ENCODE assay signal across 15 cellular contexts in genomic region chr10:70417568-70417967, GRCh38. TPM values are rescaled to one million over a fixed set of nuclear protein-coding genes. Genes with fewer than 3 reads are reported as not detected.
DNase-seq lines count a peak whose midpoint lies in the region; ATAC-seq and TF ChIP-seq lines count a peak whose summit lies in the region.
"Had no signal": no experiment of that assay in that cellular context is flagged by ENCODE, and none has a peak within 500 bp of the region (broad histone marks: within the 10 kb centered on the region; RNA-seq: fewer than 3 reads in every experiment).

No MANE protein-coding gene starts in this region.

- H4K20me1 ChIP-seq in PC-3 (ENCODE audit: low read length): peaks cover 10% of the 10 kb centered on the region; the same call in 1 of the 2 replicates

- H3K9ac ChIP-seq in PC-3 (ENCODE audit: low read length): no peak overlapping the region
- H3K9ac ChIP-seq: KMS-11 had no signal

- peaks cover 40% of the 10 kb centered on the region for H3K4me1 Mint-ChIP-seq in activated T-cell treated with anti-CD3 and anti-CD28 coated beads, Interleukin-2, amount 50 U/mL, for 4 hours (ENCODE audit: low read depth)
- H3K4me1 Mint-ChIP-seq in stimulated activated naive CD8-positive, alpha-beta T cell treated with anti-CD3 and anti-CD28 coated beads, Interleukin-15, Interleukin-2, amounts not matched to agents 100 ng/mL and 50 ng/mL, for 24 hours (ENCODE audit: low read depth): peaks cover 38% of the 10 kb centered on the region

- H3K36me3 Mint-ChIP-seq in activated T-cell treated with anti-CD3 and anti-CD28 coated beads, Interleukin-2, amount 50 U/mL, for 4 hours (ENCODE audit: insufficient read depth): peaks cover 21% of the 10 kb centered on the region
- peaks cover 23% of the 10 kb centered on the region for H3K36me3 Mint-ChIP-seq in stimulated activated naive CD8-positive, alpha-beta T cell treated with anti-CD3 and anti-CD28 coated beads, Interleukin-15, Interleukin-2, amounts not matched to agents 100 ng/mL and 50 ng/mL, for 24 hours (ENCODE audit: low read depth)

- H3K79me2 ChIP-seq in PC-3 (ENCODE audit: low read length): peaks cover 52% of the 10 kb centered on the region

- ATAC-seq in activated T-cell treated with anti-CD3 and anti-CD28 coated beads, Interleukin-2, amount 50 U/mL, for 4 hours: peak; percentile 79 to 81
- peak; percentile 29 for ATAC-seq in PC-3
- no peak for ATAC-seq in GM19463 (IDR thresholded peaks at IDR 0.05; ENCODE audit: unreplicated experiment)
- no peak for ATAC-seq in GM21723 (IDR thresholded peaks at IDR 0.05; ENCODE audit: unreplicated experiment)
- ATAC-seq: T-helper 17 cell had no signal

- no peaks in the 10 kb centered on the region for H3K9me3 Mint-ChIP-seq in activated T-cell treated with anti-CD3 and anti-CD28 coated beads, Interleukin-2, amount 50 U/mL, for 4 hours
- no peaks in the 10 kb centered on the region for H3K9me3 Mint-ChIP-seq in stimulated activated naive CD8-positive, alpha-beta T cell treated with anti-CD3 and anti-CD28 coated beads, Interleukin-15, Interleukin-2, amounts not matched to agents 100 ng/mL and 50 ng/mL, for 24 hours
- H3K9me3 Mint-ChIP-seq: activated B cell treated with CpG ODN at 0.5 μM for 24 hours had no signal

- intact Hi-C loops in PC-3 (cut with micrococcal nuclease): no loop called here

- H3K9me2 ChIP-seq in PC-3 (replicated peaks; ENCODE audit: low read length): 0 out of 2 replicates have a peak, but pooled peaks cover 3% of the 10 kb centered on the region

- BruUV-seq in PC-3 (replicated peaks; lab: Mats Ljungman, UMichigan): no TSS peak

- H2AFZ ChIP-seq in PC-3 (ENCODE audit: low read length): no peak overlapping the region

- no peak for DNase-seq in activated T-cell treated with anti-CD3 and anti-CD28 coated beads, Interleukin-2, amount 50 U/mL, for 4 hours
- DNase-seq in activated T-cell treated with anti-CD3 and anti-CD28 coated beads, Interleukin-2, amount 50 U/mL, for 48 hours: no peak
- DNase-seq in PC-3 (no peak), epithelial cell of prostate (ENCODE audit: low read depth, low spot score) (no peak), SKM-1 treated with dmso at 0.1 percent for 144 hours (lab: John Stamatoyannopoulos, UW; ENCODE audit: unreplicated experiment) (no peak)
- DNase-seq: activated B cell treated with CpG ODN at 0.5 μM for 24 hours, cortex of kidney, T-helper 17 cell had no signal

- H3K27ac ChIP-seq in PC-3 (ENCODE audit: low read length) (no peak overlapping the region), epithelial cell of prostate (peak overlapping the region; percentile 17)
- H3K27ac ChIP-seq: ascending aorta, KMS-11 had no signal

- no peaks in the 10 kb centered on the region for H3K27me3 Mint-ChIP-seq in activated T-cell treated with anti-CD3 and anti-CD28 coated beads, Interleukin-2, amount 50 U/mL, for 4 hours (ENCODE audit: low read depth)
- H3K27me3 Mint-ChIP-seq in stimulated activated naive CD8-positive, alpha-beta T cell treated with anti-CD3 and anti-CD28 coated beads, Interleukin-15, Interleukin-2, amounts not matched to agents 100 ng/mL and 50 ng/mL, for 24 hours: no peaks in the 10 kb centered on the region
- H3K27me3 Mint-ChIP-seq: activated B cell treated with CpG ODN at 0.5 μM for 24 hours, T-helper 17 cell had no signal

- no peaks in the 10 kb centered on the region for H3K27me3 ChIP-seq in PC-3 (ENCODE audit: low read length)
- H3K27me3 ChIP-seq: ascending aorta, esophagus muscularis mucosa had no signal

- no peak for TF ChIP-seq CTCF in PC-3 (conservative IDR thresholded peaks at IDR 0.05; ENCODE audit: low read depth, low read length)

- no peaks in the 10 kb centered on the region for H3F3A ChIP-seq in PC-3 (ENCODE audit: low read length, unreplicated experiment)

- H3K9me3 ChIP-seq in PC-3 (ENCODE audit: low read length): no peaks in the 10 kb centered on the region
- H3K9me3 ChIP-seq: ascending aorta, esophagus muscularis mucosa had no signal

- CTCF ChIA-PET in PC-3 (lab: Charles Lee): no interaction called here

- H3K4me3 ChIP-seq in PC-3 (ENCODE audit: low read length): no peak overlapping the region
- H3K4me3 ChIP-seq: ascending aorta, esophagus muscularis mucosa had no signal

- H3K4me3 Mint-ChIP-seq in activated T-cell treated with anti-CD3 and anti-CD28 coated beads, Interleukin-2, amount 50 U/mL, for 4 hours: no peak overlapping the region
- no peak overlapping the region for H3K4me3 Mint-ChIP-seq in stimulated activated naive CD8-positive, alpha-beta T cell treated with anti-CD3 and anti-CD28 coated beads, Interleukin-15, Interleukin-2, amounts not matched to agents 100 ng/mL and 50 ng/mL, for 24 hours
- H3K4me3 Mint-ChIP-seq: activated B cell treated with CpG ODN at 0.5 μM for 24 hours, T-helper 17 cell had no signal

- H3K4me2 ChIP-seq in PC-3 (ENCODE audit: low read length): no peak overlapping the region; the same call in 1 of the 2 replicates
- H3K4me2 ChIP-seq: KMS-11 had no signal

- H3K4me1 ChIP-seq in PC-3 (ENCODE audit: insufficient read depth, low read length): peaks cover 14% of the 10 kb centered on the region
- H3K4me1 ChIP-seq: ascending aorta had no signal

- peak overlapping the region; percentile 38 for H3K27ac Mint-ChIP-seq in stimulated activated naive CD8-positive, alpha-beta T cell treated with anti-CD3 and anti-CD28 coated beads, Interleukin-15, Interleukin-2, amounts not matched to agents 100 ng/mL and 50 ng/mL, for 24 hours
- H3K27ac Mint-ChIP-seq: activated B cell treated with CpG ODN at 0.5 μM for 24 hours, T-helper 17 cell had no signal

- H3K36me3 ChIP-seq in PC-3 (ENCODE audit: low read depth, low read length): peaks cover 26% of the 10 kb centered on the region; the same call in 1 of the 2 replicates

- POLR2A ChIA-PET in PC-3 (lab: Charles Lee; ENCODE audit: unreplicated experiment): interaction anchor here (0.6 kb wide), 2 partner anchors 133 to 220 kb away, joined by 3 to 10 read pairs; no protein-coding TSS in a partner anchor

RNA-seq across cellular contexts. Expression of gene EIF4EBP2, which starts 13.6 kb away (rescaled TPM):
- 10 to 100 TPM; 28.0 to 29.4 (median 28.3) TPM for total RNA-seq in activated T-cell treated with anti-CD3 and anti-CD28 coated beads, Interleukin-2, amount 50 U/mL, for 4 hours
- total RNA-seq in PC-3 (2014; rRNA removed): 29.2 and 32.6 TPM in 2 replicates

RNA-seq across cellular contexts. Expression of gene NODAL, which starts 23.9 kb away (rescaled TPM):
- total RNA-seq in activated T-cell treated with anti-CD3 and anti-CD28 coated beads, Interleukin-2, amount 50 U/mL, for 4 hours: not detected
- not detected in 2 replicates for total RNA-seq in PC-3 (2014; rRNA removed)
- total RNA-seq: activated B cell treated with CpG ODN at 0.5 μM for 24 hours, ascending aorta, esophagus muscularis mucosa, T-helper 17 cell, ureter had no signal

RNA-seq across cellular contexts. Expression of gene LRRC20, which starts 35.1 kb away (rescaled TPM):
- 10 to 100 TPM in 1 of 3 donors, 1 to 10 TPM in 2; 5.3 to 11.3 (median 7.6) TPM for total RNA-seq in activated T-cell treated with anti-CD3 and anti-CD28 coated beads, Interleukin-2, amount 50 U/mL, for 4 hours
- total RNA-seq in PC-3 (2014; rRNA removed): 58.7 and 59.0 TPM in 2 replicates

Comparison
In these comparisons a context has a peak if more than half of its experiments do, and no peak if none do; other contexts are left out.
1. ATAC-seq: peak in activated T-cell treated with anti-CD3 and anti-CD28 coated beads, Interleukin-2, amount 50 U/mL, for 4 hours (2 of 2) and PC-3 (single experiment); none in GM19463 (single experiment) and GM21723 (single experiment).